In the genomic region with DNA sequence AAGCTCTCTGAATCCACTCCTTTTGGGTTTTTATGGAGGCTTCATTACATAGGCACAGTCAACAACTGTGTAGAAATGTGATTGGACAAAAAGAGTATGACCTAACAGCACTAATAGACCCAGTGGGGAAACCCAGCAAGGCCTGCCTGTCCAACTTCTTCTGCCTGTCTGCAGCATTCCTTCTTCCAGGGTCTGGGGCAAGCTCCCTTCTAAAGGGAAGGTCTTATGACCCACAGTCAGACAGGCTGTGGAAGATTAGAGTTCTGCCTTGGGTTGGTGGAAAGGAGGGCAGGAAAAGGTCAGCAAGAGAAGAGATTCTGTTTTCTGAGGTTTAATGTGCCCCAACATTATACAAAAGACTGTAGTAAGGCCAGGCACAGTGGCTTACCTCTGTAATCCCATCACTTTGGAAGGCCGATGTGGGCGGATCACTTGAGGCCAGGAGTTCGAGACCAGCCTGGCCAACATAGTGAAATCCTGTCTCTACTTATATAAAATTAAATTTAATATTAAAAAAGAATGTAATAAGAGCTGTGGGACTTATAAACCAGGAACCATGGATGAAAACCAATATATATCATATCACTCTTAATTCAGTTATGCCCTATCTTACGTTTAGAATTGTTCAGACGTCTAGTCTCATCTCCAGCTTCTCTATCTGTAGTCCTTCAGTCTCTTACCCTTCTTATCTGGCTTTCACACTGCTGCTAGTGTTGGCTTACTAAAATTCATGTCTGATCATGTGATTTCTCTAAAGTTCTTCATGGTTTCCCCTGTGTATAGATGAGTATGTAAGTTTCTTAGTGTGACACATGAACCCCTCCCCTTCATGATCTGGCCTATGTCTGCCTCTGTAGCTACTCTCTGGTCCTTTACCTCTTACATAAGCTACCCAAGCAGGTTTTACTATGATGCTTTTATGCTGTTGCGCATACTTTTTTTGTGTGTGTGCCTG, we compare ENCODE assay signal across 1 cellular context.
TF ChIP-seq lines count a peak whose summit lies in the region.

No MANE protein-coding gene starts in this region.

TF ChIP-seq in K562, 482 proteins besides CTCF, POLR2A, EP300 and RAD21 (continued from another document):
- TF ChIP-seq E2F1 (CRISPR knock-in tag; IDR thresholded peaks at IDR 0.05) (no peak), PURB (CRISPR knock-in tag; IDR thresholded peaks at IDR 0.05; ENCODE audit: low read depth) (no peak), ZNF134 (CRISPR knock-in tag; conservative IDR thresholded peaks at IDR 0.05) (no peak), ZNF175 (CRISPR knock-in tag; IDR thresholded peaks at IDR 0.05; ENCODE audit: low read depth) (peak; percentile 64; the same call in 1 of the 2 replicates), FOXK2 (conservative IDR thresholded peaks at IDR 0.05 in 1 of 2, IDR thresholded peaks at IDR 0.05 in 1 of 2; ENCODE audit: low read depth in 2 of 2) (peak; percentile 92 to 93), NCOA1 (IDR thresholded peaks at IDR 0.05; ENCODE audit: low read depth) (peak; percentile 79), PHF20 (IDR thresholded peaks at IDR 0.05; ENCODE audit: partially characterized antibody) (peak; percentile 61), CBFA2T2 (conservative IDR thresholded peaks at IDR 0.05) (peak; percentile 98), RAD51 (IDR thresholded peaks at IDR 0.05; ENCODE audit: borderline replicate concordance, low read depth) (peak; percentile 79), CUX1 (CRISPR knock-in tag; IDR thresholded peaks at IDR 0.05) (peak; percentile 56; the same call in 1 of the 2 replicates), ZNF592 (IDR thresholded peaks at IDR 0.05) (no peak), NCOA2 (IDR thresholded peaks at IDR 0.05; ENCODE audit: partially characterized antibody in 2 of 2) (peak in 1 of 2 experiments; percentile 46), PHF21A (IDR thresholded peaks at IDR 0.05; ENCODE audit: borderline replicate concordance, low read depth) (no peak), DPF2 (IDR thresholded peaks at IDR 0.05) (peak; percentile 96), C11orf30 (IDR thresholded peaks at IDR 0.05; ENCODE audit: low read depth) (peak; percentile 73), ZNF316 (IDR thresholded peaks at IDR 0.05) (peak; percentile 71), ZNF586 (CRISPR knock-in tag; conservative IDR thresholded peaks at IDR 0.05) (no peak), ESRRB (CRISPR knock-in tag; IDR thresholded peaks at IDR 0.05; ENCODE audit: borderline replicate concordance) (no peak), ZNF589 (CRISPR knock-in tag; IDR thresholded peaks at IDR 0.05; ENCODE audit: low read depth) (peak; percentile 67; the same call in 1 of the 2 replicates)
- TF ChIP-seq, protein P1, sequence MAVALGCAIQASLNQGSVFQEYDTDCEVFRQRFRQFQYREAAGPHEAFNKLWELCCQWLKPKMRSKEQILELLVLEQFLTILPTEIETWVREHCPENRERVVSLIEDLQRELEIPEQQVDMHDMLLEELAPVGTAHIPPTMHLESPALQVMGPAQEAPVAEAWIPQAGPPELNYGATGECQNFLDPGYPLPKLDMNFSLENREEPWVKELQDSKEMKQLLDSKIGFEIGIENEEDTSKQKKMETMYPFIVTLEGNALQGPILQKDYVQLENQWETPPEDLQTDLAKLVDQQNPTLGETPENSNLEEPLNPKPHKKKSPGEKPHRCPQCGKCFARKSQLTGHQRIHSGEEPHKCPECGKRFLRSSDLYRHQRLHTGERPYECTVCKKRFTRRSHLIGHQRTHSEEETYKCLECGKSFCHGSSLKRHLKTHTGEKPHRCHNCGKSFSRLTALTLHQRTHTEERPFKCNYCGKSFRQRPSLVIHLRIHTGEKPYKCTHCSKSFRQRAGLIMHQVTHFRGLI (CRISPR knock-in tag; IDR thresholded peaks at IDR 0.05) = 0 out of 2 replicates have a peak, but pooled peaks have one; percentile 37
- TF ChIP-seq, protein P2, sequence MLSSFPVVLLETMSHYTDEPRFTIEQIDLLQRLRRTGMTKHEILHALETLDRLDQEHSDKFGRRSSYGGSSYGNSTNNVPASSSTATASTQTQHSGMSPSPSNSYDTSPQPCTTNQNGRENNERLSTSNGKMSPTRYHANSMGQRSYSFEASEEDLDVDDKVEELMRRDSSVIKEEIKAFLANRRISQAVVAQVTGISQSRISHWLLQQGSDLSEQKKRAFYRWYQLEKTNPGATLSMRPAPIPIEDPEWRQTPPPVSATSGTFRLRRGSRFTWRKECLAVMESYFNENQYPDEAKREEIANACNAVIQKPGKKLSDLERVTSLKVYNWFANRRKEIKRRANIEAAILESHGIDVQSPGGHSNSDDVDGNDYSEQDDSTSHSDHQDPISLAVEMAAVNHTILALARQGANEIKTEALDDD (IDR thresholded peaks at IDR 0.05) = peak; percentile 61; the same call in 1 of the 2 replicates
- TF ChIP-seq, protein P3, sequence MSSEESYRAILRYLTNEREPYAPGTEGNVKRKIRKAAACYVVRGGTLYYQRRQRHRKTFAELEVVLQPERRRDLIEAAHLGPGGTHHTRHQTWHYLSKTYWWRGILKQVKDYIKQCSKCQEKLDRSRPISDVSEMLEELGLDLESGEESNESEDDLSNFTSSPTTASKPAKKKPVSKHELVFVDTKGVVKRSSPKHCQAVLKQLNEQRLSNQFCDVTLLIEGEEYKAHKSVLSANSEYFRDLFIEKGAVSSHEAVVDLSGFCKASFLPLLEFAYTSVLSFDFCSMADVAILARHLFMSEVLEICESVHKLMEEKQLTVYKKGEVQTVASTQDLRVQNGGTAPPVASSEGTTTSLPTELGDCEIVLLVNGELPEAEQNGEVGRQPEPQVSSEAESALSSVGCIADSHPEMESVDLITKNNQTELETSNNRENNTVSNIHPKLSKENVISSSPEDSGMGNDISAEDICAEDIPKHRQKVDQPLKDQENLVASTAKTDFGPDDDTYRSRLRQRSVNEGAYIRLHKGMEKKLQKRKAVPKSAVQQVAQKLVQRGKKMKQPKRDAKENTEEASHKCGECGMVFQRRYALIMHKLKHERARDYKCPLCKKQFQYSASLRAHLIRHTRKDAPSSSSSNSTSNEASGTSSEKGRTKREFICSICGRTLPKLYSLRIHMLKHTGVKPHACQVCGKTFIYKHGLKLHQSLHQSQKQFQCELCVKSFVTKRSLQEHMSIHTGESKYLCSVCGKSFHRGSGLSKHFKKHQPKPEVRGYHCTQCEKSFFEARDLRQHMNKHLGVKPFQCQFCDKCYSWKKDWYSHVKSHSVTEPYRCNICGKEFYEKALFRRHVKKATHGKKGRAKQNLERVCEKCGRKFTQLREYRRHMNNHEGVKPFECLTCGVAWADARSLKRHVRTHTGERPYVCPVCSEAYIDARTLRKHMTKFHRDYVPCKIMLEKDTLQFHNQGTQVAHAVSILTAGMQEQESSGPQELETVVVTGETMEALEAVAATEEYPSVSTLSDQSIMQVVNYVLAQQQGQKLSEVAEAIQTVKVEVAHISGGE (CRISPR knock-in tag; IDR thresholded peaks at IDR 0.05) = peak in 1 of 3 experiments; percentile 63; a peak in 2 of 6 replicates
- TF ChIP-seq, protein P4, sequence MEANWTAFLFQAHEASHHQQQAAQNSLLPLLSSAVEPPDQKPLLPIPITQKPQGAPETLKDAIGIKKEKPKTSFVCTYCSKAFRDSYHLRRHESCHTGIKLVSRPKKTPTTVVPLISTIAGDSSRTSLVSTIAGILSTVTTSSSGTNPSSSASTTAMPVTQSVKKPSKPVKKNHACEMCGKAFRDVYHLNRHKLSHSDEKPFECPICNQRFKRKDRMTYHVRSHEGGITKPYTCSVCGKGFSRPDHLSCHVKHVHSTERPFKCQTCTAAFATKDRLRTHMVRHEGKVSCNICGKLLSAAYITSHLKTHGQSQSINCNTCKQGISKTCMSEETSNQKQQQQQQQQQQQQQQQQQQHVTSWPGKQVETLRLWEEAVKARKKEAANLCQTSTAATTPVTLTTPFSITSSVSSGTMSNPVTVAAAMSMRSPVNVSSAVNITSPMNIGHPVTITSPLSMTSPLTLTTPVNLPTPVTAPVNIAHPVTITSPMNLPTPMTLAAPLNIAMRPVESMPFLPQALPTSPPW (CRISPR knock-in tag; IDR thresholded peaks at IDR 0.05) = peak; percentile 51
TF ChIP-seq in K562: peak in this region for 100.
